In the genomic region with DNA sequence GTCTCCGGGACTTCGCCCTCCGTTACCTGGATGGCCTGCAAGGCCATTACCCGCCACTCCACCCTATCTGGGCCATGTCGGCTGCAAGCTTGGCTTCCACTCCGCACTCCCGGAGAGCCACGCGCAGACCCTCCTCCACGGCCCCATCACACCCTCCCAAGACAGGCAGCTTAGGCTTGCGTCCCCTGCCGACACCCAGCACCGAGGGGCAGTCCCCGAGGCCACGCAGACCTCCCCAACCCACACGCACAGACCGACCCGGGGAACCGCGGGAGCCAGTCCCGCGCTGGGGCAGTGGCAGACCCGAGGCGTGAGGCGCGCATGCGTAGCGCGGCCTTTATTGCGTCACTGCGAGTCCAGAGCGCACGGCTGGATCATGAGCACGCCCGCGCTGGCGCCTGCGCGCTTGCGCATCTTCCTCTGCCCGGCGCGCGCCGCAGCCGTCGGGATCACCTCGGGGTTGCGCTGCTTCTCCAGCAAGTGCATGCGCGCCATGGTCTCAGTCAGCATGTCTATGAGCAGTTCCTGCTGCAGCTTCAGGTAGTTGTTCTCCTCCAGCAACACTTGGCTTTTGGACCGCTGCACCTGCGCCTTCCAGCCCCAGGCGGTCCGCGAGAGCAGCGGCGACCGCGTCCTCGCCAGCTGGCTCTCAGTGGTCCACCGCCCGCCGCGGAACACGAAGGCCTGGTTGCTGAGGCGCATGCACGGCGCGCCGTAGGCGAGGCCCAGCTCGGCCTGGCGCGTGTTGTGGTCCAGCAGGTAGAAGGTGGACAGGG, we compare ENCODE assay signal across 8 cellular contexts. TPM values are rescaled to one million over a fixed set of nuclear protein-coding genes. Genes with fewer than 3 reads are reported as not detected.
DNase-seq lines count a peak whose midpoint lies in the region; ATAC-seq and TF ChIP-seq lines count a peak whose summit lies in the region.

No MANE protein-coding gene starts in this region.

- H3K9ac ChIP-seq in BLaER1 treated with 17β-estradiol and CSF1 and Interleukin-3, amounts not matched to agents 10 nM and 100 nM, result peak overlapping the region; percentile 79 to 90 (median 87)

- H4K20me1 ChIP-seq in BLaER1 treated with 17β-estradiol and CSF1 and Interleukin-3, amounts not matched to agents 10 nM and 100 nM, result no peaks in the 10 kb centered on the region

- intact Hi-C loops in left lung (cut with DNase I), result no loop called here

- H3K9me3 ChIP-seq in BLaER1 treated with 17β-estradiol and CSF1 and Interleukin-3, amounts not matched to agents 10 nM and 100 nM (replicated peaks in 1 of 11), result no peaks in the 10 kb centered on the region
- H3K9me3 ChIP-seq in left lung, result no peaks in the 10 kb centered on the region

- H3K4me1 ChIP-seq in BLaER1 treated with 17β-estradiol and CSF1 and Interleukin-3, amounts not matched to agents 10 nM and 100 nM, result peaks cover 42 to 53% (median 44%) of the 10 kb centered on the region in 10 experiments
- peaks cover 16 to 30% of the 10 kb centered on the region in 2 donors for H3K4me1 ChIP-seq in left lung

- no peak for TF ChIP-seq CTCF in left lung (IDR thresholded peaks at IDR 0.05)

- peak overlapping the region; percentile 68 to 90 (median 84) for H3K27ac ChIP-seq in BLaER1 treated with 17β-estradiol and CSF1 and Interleukin-3, amounts not matched to agents 10 nM and 100 nM
- peak overlapping the region; percentile 90 to 92 for H3K27ac ChIP-seq in left lung

- ATAC-seq in GM19351 (IDR thresholded peaks at IDR 0.05; ENCODE audit: unreplicated experiment) (peak; percentile 85), HG03469 (IDR thresholded peaks at IDR 0.05; ENCODE audit: unreplicated experiment) (peak; percentile 76), left lung (peak; percentile 93)

- peaks cover 0 to 11% (median 0%) of the 10 kb centered on the region in 11 experiments; a peak in 9 of 22 replicates for H3K27me3 ChIP-seq in BLaER1 treated with 17β-estradiol and CSF1 and Interleukin-3, amounts not matched to agents 10 nM and 100 nM
- H3K27me3 ChIP-seq in left lung, result no peaks in the 10 kb centered on the region

- H3K36me3 ChIP-seq in BLaER1 treated with 17β-estradiol and CSF1 and Interleukin-3, amounts not matched to agents 10 nM and 100 nM, result no peaks in the 10 kb centered on the region; a peak in 1 of 22 replicates
- H3K36me3 ChIP-seq in left lung, result no peaks in the 10 kb centered on the region

- peak overlapping the region; percentile 80 to 96 (median 89) for H3K4me2 ChIP-seq in BLaER1 treated with 17β-estradiol and CSF1 and Interleukin-3, amounts not matched to agents 10 nM and 100 nM

- peak overlapping the region; percentile 70 to 87 (median 78) for H3K4me3 ChIP-seq in BLaER1 treated with 17β-estradiol and CSF1 and Interleukin-3, amounts not matched to agents 10 nM and 100 nM
- H3K4me3 ChIP-seq in left lung, result peak overlapping the region; percentile 79 to 90

- peak; percentile 80 for DNase-seq in NCI-H526 treated with DMSO at 0.1 percent for 48 hours (lab: John Stamatoyannopoulos, UW)
- DNase-seq in activated CD4-positive, alpha-beta T cell treated with anti-CD3 and anti-CD28 coated beads, Interleukin-2, amount 50 U/mL, for 1 hour, result peak; percentile 92
- DNase-seq in dedifferentiated amniotic fluid mesenchymal stem cell (ENCODE audit: extremely low spot score), result peak; percentile 90
- DNase-seq in left lung, result peak; percentile 95 to 99
- peak; percentile 93 to 95 for DNase-seq in stimulated activated CD4-positive, alpha-beta T cell treated with anti-CD3 and anti-CD28 coated beads, Interleukin-2, amount 100 ng/mL, for 24 hours

RNA-seq across cellular contexts. Expression of a gene that starts 2.4 kb away (rescaled TPM):
- total RNA-seq in left lung, result not detected

RNA-seq across cellular contexts. Expression of a gene that starts 20.3 kb away (rescaled TPM):
- 100 to 1,000 TPM; 577 to 872 TPM for total RNA-seq in left lung

RNA-seq across cellular contexts. Expression of a gene that starts 54.2 kb away (rescaled TPM):
- 10 to 100 TPM; 23.8 to 25.2 TPM for total RNA-seq in left lung

RNA-seq across cellular contexts. Expression of a gene that starts 55.0 kb away (rescaled TPM):
- total RNA-seq in left lung, result 100 to 1,000 TPM; 404 to 490 TPM

Comparison
In these comparisons a context has a peak if more than half of its experiments do, and no peak if none do; other contexts are left out.
1. Peak in every context shown above with its lines: DNase-seq, ATAC-seq, H3K4me3 ChIP-seq and H3K27ac ChIP-seq.